In genomic region chr10:103111918-103112877, GRCh38 we compare ENCODE assay signal across 8 cellular contexts.
A peak's percentile ranks its signal among the peaks of the same experiment; 100 is the strongest.
DNase-seq lines count a peak whose midpoint lies in the region; ATAC-seq and TF ChIP-seq lines count a peak whose summit lies in the region.

No MANE protein-coding gene starts in this region.

- H3K9ac ChIP-seq in Karpas-422 (ENCODE audit: low read length) (peak overlapping the region; percentile 61), rectal smooth muscle tissue (ENCODE audit: low read length) (no peak overlapping the region)

- no peak for TF ChIP-seq CTCF in GM23338 (conservative IDR thresholded peaks at IDR 0.05; ENCODE audit: low read depth in 2 of 2)

- no peaks in the 10 kb centered on the region for H3K36me3 Mint-ChIP-seq in GM23338 (ENCODE audit: low read depth)

- no peaks in the 10 kb centered on the region for H3K9me3 ChIP-seq in Karpas-422 (ENCODE audit: low read length)

- H3K4me3 ChIP-seq in GM23338 = no peak overlapping the region
- H3K4me3 ChIP-seq in Karpas-422 (ENCODE audit: low read length) = peak overlapping the region; percentile 62
- H3K4me3 ChIP-seq in rectal smooth muscle tissue (ENCODE audit: low read length) = no peak overlapping the region
- H3K4me3 ChIP-seq in H7 (ENCODE audit: insufficient read depth, low read depth, low read length) = no peak overlapping the region

- DNase-seq in GM23338 (ENCODE audit: low spot score) = no peak
- DNase-seq in Karpas-422 = no peak
- DNase-seq in H7 = no peak
- no peak for DNase-seq in NCI-H2171 (lab: John Stamatoyannopoulos, UW)
- no peak for DNase-seq in D341Med (ENCODE audit: low spot score)
- DNase-seq in stimulated activated naive CD4-positive, alpha-beta T cell (lab: John Stamatoyannopoulos, UW) = no peak

- no peaks in the 10 kb centered on the region for H3K9me2 ChIP-seq in GM23338 (ENCODE audit: insufficient read depth)
- no peaks in the 10 kb centered on the region for H3K9me2 ChIP-seq in Karpas-422 (replicated peaks; ENCODE audit: insufficient read depth, low read length)

- H2AFZ ChIP-seq in GM23338 (no peak overlapping the region), Karpas-422 (ENCODE audit: low read length) (no peak overlapping the region)

- H3K9me3 Mint-ChIP-seq in GM23338 = no peaks in the 10 kb centered on the region

- H3K4me1 Mint-ChIP-seq in GM23338 = peaks cover 20% of the 10 kb centered on the region

- no peaks in the 10 kb centered on the region for H4K20me1 ChIP-seq in GM23338 (replicated peaks; ENCODE audit: insufficient read depth)
- no peaks in the 10 kb centered on the region for H4K20me1 ChIP-seq in Karpas-422 (ENCODE audit: insufficient read depth, low read depth, low read length)

- H3K4me1 ChIP-seq in GM23338 (ENCODE audit: insufficient read depth) = peaks cover 18% of the 10 kb centered on the region; the same call in 1 of the 2 replicates
- peaks cover 55% of the 10 kb centered on the region for H3K4me1 ChIP-seq in Karpas-422 (ENCODE audit: low read length)
- peaks cover 10% of the 10 kb centered on the region for H3K4me1 ChIP-seq in rectal smooth muscle tissue (ENCODE audit: control insufficient read depth, insufficient read depth, low read length)

- H3K27ac Mint-ChIP-seq in GM23338 = no peak overlapping the region

- no peak overlapping the region for H3K4me3 Mint-ChIP-seq in GM23338

- no peaks in the 10 kb centered on the region for H3F3A ChIP-seq in GM23338 (replicated peaks; ENCODE audit: low read depth)

- H3K4me2 ChIP-seq in GM23338 = 0 out of 2 replicates have a peak overlapping the region, but pooled peaks have one; percentile 12
- peak overlapping the region; percentile 85 for H3K4me2 ChIP-seq in Karpas-422 (ENCODE audit: low read depth, low read length, poor library complexity, severe bottlenecking)

- ATAC-seq in GM18873 (IDR thresholded peaks at IDR 0.05; ENCODE audit: low FRiP score, unreplicated experiment) (peak; percentile 54), GM23338 (no peak)

- H3K27me3 Mint-ChIP-seq in GM23338 (ENCODE audit: insufficient read depth, low read depth, poor library complexity) = peaks cover 3% of the 10 kb centered on the region

- H3K27ac ChIP-seq in GM23338 (ENCODE audit: low read depth) (peak overlapping the region; percentile 12; the same call in 1 of the 2 replicates), Karpas-422 (ENCODE audit: low read length) (peak overlapping the region; percentile 94), rectal smooth muscle tissue (ENCODE audit: low read depth, low read length) (peak overlapping the region; percentile 59)

- H3K36me3 ChIP-seq in GM23338 (ENCODE audit: insufficient read depth) (no peaks in the 10 kb centered on the region), Karpas-422 (ENCODE audit: insufficient read depth, low read length) (0 out of 2 replicates have a peak, but pooled peaks cover 4% of the 10 kb centered on the region), rectal smooth muscle tissue (ENCODE audit: control insufficient read depth, insufficient read depth, low read length) (no peaks in the 10 kb centered on the region), H7 (replicated peaks; ENCODE audit: control insufficient read depth, insufficient read depth, low read length) (no peaks in the 10 kb centered on the region)

- peaks cover 36% of the 10 kb centered on the region; the same call in 1 of the 2 replicates for H3K79me2 ChIP-seq in GM23338 (replicated peaks; ENCODE audit: insufficient read depth)
- H3K79me2 ChIP-seq in Karpas-422 (ENCODE audit: low read length) = peaks cover 77% of the 10 kb centered on the region

- H3K27me3 ChIP-seq in GM23338 (ENCODE audit: insufficient read depth) (no peaks in the 10 kb centered on the region), Karpas-422 (ENCODE audit: low read length) (no peaks in the 10 kb centered on the region), rectal smooth muscle tissue (ENCODE audit: control insufficient read depth, insufficient read depth, low read length) (no peaks in the 10 kb centered on the region), H7 (ENCODE audit: control insufficient read depth, insufficient read depth, low read length) (no peaks in the 10 kb centered on the region)

TF ChIP-seq in GM23338, 12 proteins besides CTCF, POLR2A, EP300 and RAD21 (continues in another document):
- TF ChIP-seq ETS1 (IDR thresholded peaks at IDR 0.05) (no peak), POLR2AphosphoS5 (IDR thresholded peaks at IDR 0.05; ENCODE audit: low read depth) (no peak), ZNF114 (CRISPR knock-in tag; IDR thresholded peaks at IDR 0.05) (no peak), STAT1 (IDR thresholded peaks at IDR 0.05; ENCODE audit: unreplicated experiment) (no peak), ZNF331 (CRISPR knock-in tag; IDR thresholded peaks at IDR 0.05; ENCODE audit: low read depth) (no peak), JUNB (IDR thresholded peaks at IDR 0.05; ENCODE audit: unreplicated experiment) (no peak), EZH2 (IDR thresholded peaks at IDR 0.05; ENCODE audit: low read depth, unreplicated experiment) (no peak), REST (IDR thresholded peaks at IDR 0.05; ENCODE audit: unreplicated experiment) (no peak), NANOG (IDR thresholded peaks at IDR 0.05; ENCODE audit: borderline replicate concordance) (no peak), CREB1 (CRISPR knock-in tag; IDR thresholded peaks at IDR 0.05; ENCODE audit: low read depth) (no peak), EZH2phosphoT487 (IDR thresholded peaks at IDR 0.05; ENCODE audit: unreplicated experiment) (no peak)

Comparison
In these comparisons a context has a peak if more than half of its experiments do, and no peak if none do; other contexts are left out.
1. H3K27ac ChIP-seq: peak in every context shown above with its lines; median percentile 94 in Karpas-422; 59 in rectal smooth muscle tissue; 12 in GM23338.